In the genomic region with DNA sequence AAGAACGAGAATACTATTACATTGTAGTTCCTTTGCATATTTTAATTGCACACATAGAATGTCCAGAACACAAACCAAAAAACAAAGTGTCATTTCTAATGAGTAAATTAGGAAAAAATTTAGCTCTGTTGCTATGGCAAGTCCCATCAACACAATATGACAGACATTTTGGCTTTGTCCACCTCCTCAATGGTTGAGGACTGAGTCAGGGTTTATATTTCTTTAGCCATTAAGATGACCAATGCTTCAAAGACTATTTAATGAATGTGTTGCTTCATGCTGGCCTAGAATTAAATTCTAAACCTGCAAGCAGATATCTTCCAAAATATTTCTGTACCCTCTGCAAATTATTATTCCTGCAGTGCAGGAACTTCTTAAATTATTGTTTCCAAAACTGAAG, we compare ENCODE assay signal across 22 cellular contexts.
"Had no signal": no experiment of that assay in that cellular context is flagged by ENCODE, and none has a peak within 500 bp of the region (broad histone marks: within the 10 kb centered on the region; RNA-seq: fewer than 3 reads in every experiment).

No MANE protein-coding gene starts in this region.

- H3K27ac ChIP-seq: colonic mucosa, epithelial cell of prostate, esophagus squamous epithelium, gastrocnemius medialis, heart right ventricle, left lung, lower lobe of right lung had no signal

- H3K27me3 ChIP-seq: colonic mucosa, esophagus squamous epithelium, gastrocnemius medialis, heart right ventricle, left lung had no signal

- H3K9me3 ChIP-seq: colonic mucosa, gastrocnemius medialis, lower lobe of right lung had no signal

- ATAC-seq: effector memory CD8-positive, alpha-beta T cell; esophagus mucosa; gastrocnemius medialis; heart right ventricle; left cardiac atrium; left lung; left ventricle myocardium superior; lower lobe of right lung; mucosa of descending colon had no signal

- H3K4me1 ChIP-seq: colonic mucosa, esophagus squamous epithelium, gastrocnemius medialis, heart right ventricle, left lung, lower lobe of right lung had no signal

- DNase-seq: colonic mucosa; cortex of kidney; effector CD8-positive, alpha-beta T cell; effector memory CD8-positive, alpha-beta T cell; endodermal cell; erythroblast; esophagus squamous epithelium; foreskin fibroblast; foreskin melanocyte; gastrocnemius medialis; glutamatergic neuron; head of caudate nucleus; heart right ventricle; hippocampal formation; left cardiac atrium; left lung; left ventricle myocardium superior; lower lobe of right lung; mesenchymal stem cell; mucosa of descending colon had no signal

- H3K4me3 ChIP-seq: colonic mucosa, esophagus squamous epithelium, gastrocnemius medialis, heart right ventricle, left lung, lower lobe of right lung, mucosa of descending colon had no signal

- H3K36me3 ChIP-seq: colonic mucosa, esophagus squamous epithelium, gastrocnemius medialis, heart right ventricle, left lung, lower lobe of right lung had no signal
